12 cellular contexts compared by ENCODE assay signal in genomic region chr6:68226460-68226859, GRCh38.
DNase-seq lines count a peak whose midpoint lies in the region; ATAC-seq and TF ChIP-seq lines count a peak whose summit lies in the region.
"Had no signal": no experiment of that assay in that cellular context is flagged by ENCODE, and none has a peak within 500 bp of the region (broad histone marks: within the 10 kb centered on the region; RNA-seq: fewer than 3 reads in every experiment).

No MANE protein-coding gene starts in this region.

- POLR2A ChIA-PET in Panc1 (lab: Charles Lee) = no interaction called here
- POLR2A ChIA-PET in CD8-positive, alpha-beta T cell (lab: Charles Lee) = no interaction called here

- H3K4me1 ChIP-seq in Panc1 (ENCODE audit: control insufficient read depth, insufficient read depth, low read length) = no peaks in the 10 kb centered on the region
- H3K4me1 ChIP-seq in CD8-positive, alpha-beta T cell (ENCODE audit: insufficient read depth, low read length) = no peaks in the 10 kb centered on the region

- H3K27ac Mint-ChIP-seq in T-helper 2 cell treated with Interferon-gamma antibody and Interleukin-4, amounts not matched to agents 5 μg/mL and 100 μg/mL, for 36 hours = no peak overlapping the region
- no peak overlapping the region for H3K27ac Mint-ChIP-seq in CD8-positive, alpha-beta T cell

- no peak for ATAC-seq in Panc1
- no peak for ATAC-seq in CD8-positive, alpha-beta T cell
- ATAC-seq: mucosa of descending colon had no signal

- no peak overlapping the region for H3K27ac ChIP-seq in Panc1 (ENCODE audit: low read length)
- H3K27ac ChIP-seq in CD8-positive, alpha-beta T cell (ENCODE audit: low read depth, low read length) = no peak overlapping the region

- peak; percentile 19 for TF ChIP-seq CTCF in GM20000 (IDR thresholded peaks at IDR 0.05; ENCODE audit: extremely low read depth, missing control alignments)
- TF ChIP-seq CTCF in Panc1 (IDR thresholded peaks at IDR 0.05) = peak; percentile 31; the same call in 1 of the 2 replicates
- no peak for TF ChIP-seq CTCF in CD8-positive, alpha-beta T cell (IDR thresholded peaks at IDR 0.05)

- H3K4me1 Mint-ChIP-seq in T-helper 2 cell treated with Interferon-gamma antibody and Interleukin-4, amounts not matched to agents 5 μg/mL and 100 μg/mL, for 36 hours (ENCODE audit: low read depth) = no peaks in the 10 kb centered on the region
- H3K4me1 Mint-ChIP-seq in CD8-positive, alpha-beta T cell (ENCODE audit: low read depth) = no peaks in the 10 kb centered on the region

- peaks cover 10% of the 10 kb centered on the region for H3K9me3 Mint-ChIP-seq in T-helper 2 cell treated with Interferon-gamma antibody and Interleukin-4, amounts not matched to agents 5 μg/mL and 100 μg/mL, for 36 hours
- peaks cover 6% of the 10 kb centered on the region for H3K9me3 Mint-ChIP-seq in CD8-positive, alpha-beta T cell

- H3K4me3 ChIP-seq in Panc1 (ENCODE audit: low read depth in 2 of 2, low read length in 2 of 2) = no peak overlapping the region
- H3K4me3 ChIP-seq in CD8-positive, alpha-beta T cell (ENCODE audit: low read depth, low read length) = no peak overlapping the region
- H3K4me3 ChIP-seq: mucosa of descending colon had no signal

- no peaks in the 10 kb centered on the region for H3K27me3 Mint-ChIP-seq in T-helper 2 cell treated with Interferon-gamma antibody and Interleukin-4, amounts not matched to agents 5 μg/mL and 100 μg/mL, for 36 hours (ENCODE audit: low read depth)
- no peaks in the 10 kb centered on the region for H3K27me3 Mint-ChIP-seq in CD8-positive, alpha-beta T cell (ENCODE audit: low read depth)

- H3K36me3 Mint-ChIP-seq in T-helper 2 cell treated with Interferon-gamma antibody and Interleukin-4, amounts not matched to agents 5 μg/mL and 100 μg/mL, for 36 hours (ENCODE audit: low read depth) = no peaks in the 10 kb centered on the region
- no peaks in the 10 kb centered on the region for H3K36me3 Mint-ChIP-seq in CD8-positive, alpha-beta T cell

- no peaks in the 10 kb centered on the region for H3K9me3 ChIP-seq in Panc1 (ENCODE audit: control insufficient read depth, insufficient read depth, low read depth, low read length)
- H3K9me3 ChIP-seq in CD8-positive, alpha-beta T cell (ENCODE audit: low read length) = no peaks in the 10 kb centered on the region

- intact Hi-C loops in Panc1 (cut with micrococcal nuclease; ENCODE audit: unreplicated experiment) = loop anchor here (10.0 kb wide), 1 partner anchor 1152 kb away; no protein-coding TSS in a partner anchor
- intact Hi-C loops in CD8-positive, alpha-beta T cell (cut with DNase I, micrococcal nuclease) = no loop called here

- in situ Hi-C loops in ACHN (cut with HindIII; ENCODE audit: low pct_ligation_motif_present, low pct_unique_long_range_greater_than_20kb, low sequenced_read_pairs) (no loop called here), Panc1 (cut with HindIII; ENCODE audit: low pct_unique_long_range_greater_than_20kb, low sequenced_read_pairs) (no loop called here)

- H3K36me3 ChIP-seq in Panc1 (ENCODE audit: control insufficient read depth, insufficient read depth, low read length) = no peaks in the 10 kb centered on the region
- no peaks in the 10 kb centered on the region for H3K36me3 ChIP-seq in CD8-positive, alpha-beta T cell (ENCODE audit: insufficient read depth, low read length)

- H3K4me3 Mint-ChIP-seq in T-helper 2 cell treated with Interferon-gamma antibody and Interleukin-4, amounts not matched to agents 5 μg/mL and 100 μg/mL, for 36 hours = no peak overlapping the region
- no peak overlapping the region for H3K4me3 Mint-ChIP-seq in CD8-positive, alpha-beta T cell

- peak; percentile 6 for DNase-seq in ACHN
- no peak for DNase-seq in GM20000 (ENCODE audit: low spot score)
- no peak for DNase-seq in Panc1 (ENCODE audit: low read depth, low spot score)
- peak; percentile 8 for DNase-seq in globus pallidus (ENCODE audit: low spot score)
- DNase-seq in NCI-H1694 (lab: John Stamatoyannopoulos, UW) = no peak
- DNase-seq in T-helper 2 cell treated with Interferon-gamma antibody and Interleukin-4, amounts not matched to agents 5 μg/mL and 100 μg/mL, for 36 hours (ENCODE audit: low spot score) = no peak
- DNase-seq in NCI-H146 (lab: John Stamatoyannopoulos, UW) = no peak
- DNase-seq in CD8-positive, alpha-beta T cell = no peak
- DNase-seq: activated CD8-positive, alpha-beta memory T cell treated with anti-CD3 and anti-CD28 coated beads, Interleukin-2, amount 50 U/mL, for 4 hours; DMS153; mucosa of descending colon; stimulated activated CD4-positive, alpha-beta T cell treated with anti-CD3 and anti-CD28 coated beads, Interleukin-2, amount 100 ng/mL, for 48 hours had no signal

- no TSS peak for BruUV-seq in Panc1 (replicated peaks; lab: Mats Ljungman, UMichigan)

- CTCF ChIA-PET in Panc1 (lab: Charles Lee) = no interaction called here
- CTCF ChIA-PET in CD8-positive, alpha-beta T cell (lab: Charles Lee) = no interaction called here

- no peaks in the 10 kb centered on the region for H3K27me3 ChIP-seq in Panc1 (ENCODE audit: control insufficient read depth, insufficient read depth, low read length)
- H3K27me3 ChIP-seq in CD8-positive, alpha-beta T cell (ENCODE audit: insufficient read depth, low read length) = no peaks in the 10 kb centered on the region

Comparison
In these comparisons a context has a peak if more than half of its experiments do, and no peak if none do; other contexts are left out.
1. DNase-seq: peak in ACHN (single experiment) and globus pallidus (single experiment); none in GM20000 (single experiment), Panc1 (single experiment), NCI-H1694 (single experiment), T-helper 2 cell treated with Interferon-gamma antibody and Interleukin-4, amounts not matched to agents 5 μg/mL and 100 μg/mL, for 36 hours (single experiment), NCI-H146 (single experiment) and CD8-positive, alpha-beta T cell (0 of 7).